ENCODE assay signal across 10 cellular contexts in the genomic region with DNA sequence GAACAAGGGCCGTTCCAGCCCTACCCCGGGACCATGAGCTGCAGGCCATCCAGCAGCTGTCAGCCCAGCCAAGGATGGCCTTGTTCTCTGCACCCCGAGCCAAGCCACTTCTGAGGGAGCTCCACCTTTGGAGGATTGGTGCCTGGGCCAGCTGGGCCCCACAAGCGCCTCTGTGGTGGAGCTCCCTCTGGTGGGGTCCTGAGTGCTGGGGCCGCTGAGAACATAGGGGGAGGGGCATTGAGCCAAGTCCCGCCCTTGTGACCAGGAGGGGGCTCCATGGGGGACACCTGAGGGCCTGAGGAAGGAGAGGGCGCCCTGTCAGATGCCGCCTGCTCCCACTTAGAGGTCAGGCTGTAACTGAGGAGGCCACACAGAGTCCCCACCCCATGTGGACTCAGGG. TPM values are rescaled to one million over a fixed set of nuclear protein-coding genes. Genes with fewer than 3 reads are reported as not detected.
A peak's percentile ranks its signal among the peaks of the same experiment; 100 is the strongest.
DNase-seq lines count a peak whose midpoint lies in the region; ATAC-seq and TF ChIP-seq lines count a peak whose summit lies in the region.
"Had no signal": no experiment of that assay in that cellular context is flagged by ENCODE, and none has a peak within 500 bp of the region (broad histone marks: within the 10 kb centered on the region; RNA-seq: fewer than 3 reads in every experiment).

No MANE protein-coding gene starts in this region.

- H3K4me3 ChIP-seq in IMR-90 (ENCODE audit: insufficient read depth, low read depth, low read length) (no peak overlapping the region), neuronal stem cell (ENCODE audit: low read length in 2 of 2) (peak overlapping the region in 1 of 2 donors; percentile 79)

- no peak overlapping the region for H2BK20ac ChIP-seq in IMR-90 (ENCODE audit: low read depth, low read length)

- peaks cover 9% of the 10 kb centered on the region for H4K20me1 ChIP-seq in IMR-90 (ENCODE audit: insufficient read depth, low read length)

- intact Hi-C loops in IMR-90 (cut with micrococcal nuclease) (no loop called here), Right ventricle myocardium superior (cut with DNase I) (no loop called here)

- peak overlapping the region; percentile 24 for H2AK9ac ChIP-seq in IMR-90 (replicated peaks; ENCODE audit: low read depth, low read length, poor library complexity)

- DNase-seq in NCI-H524 (lab: John Stamatoyannopoulos, UW) (peak; percentile 29 to 63), NCI-H524 treated with DMSO at 0.1 percent for 48 hours (lab: John Stamatoyannopoulos, UW) (no peak), IMR-90 (no peak), UCSD-AML1 (lab: John Stamatoyannopoulos, UW; ENCODE audit: unreplicated experiment) (peak; percentile 28), neuronal stem cell (ENCODE audit: low spot score) (no peak), Right ventricle myocardium superior (no peak), DMS114 treated with DMSO at 0.1 percent for 48 hours (lab: John Stamatoyannopoulos, UW; ENCODE audit: unreplicated experiment) (no peak)
- DNase-seq in activated CD8-positive, alpha-beta memory T cell treated with anti-CD3 and anti-CD28 coated beads, Interleukin-2, amount 50 U/mL, for 4 hours, result no peak
- DNase-seq: activated CD4-positive, alpha-beta T cell treated with anti-CD3 and anti-CD28 coated beads, Interleukin-2, amount 10 ng/mL, durations not matched to agents 7 days and 5 days; effector memory CD4-positive, alpha-beta T cell had no signal

- H3K14ac ChIP-seq in IMR-90 (replicated peaks; ENCODE audit: low read depth, low read length) (no peak overlapping the region), neuronal stem cell (ENCODE audit: low read length) (no peak overlapping the region)

- H3K27ac ChIP-seq in IMR-90 (ENCODE audit: insufficient read depth, low read length) (no peak overlapping the region), neuronal stem cell (replicated peaks; ENCODE audit: low read length) (no peak overlapping the region)

- no peaks in the 10 kb centered on the region for H3K36me3 ChIP-seq in IMR-90 (ENCODE audit: control insufficient read depth, insufficient read depth, low read length)
- no peaks in the 10 kb centered on the region for H3K36me3 ChIP-seq in neuronal stem cell (replicated peaks in 1 of 2; ENCODE audit: control insufficient read depth in 2 of 2, insufficient read depth in 2 of 2, low read length in 2 of 2)

- H3K9ac ChIP-seq in IMR-90 (ENCODE audit: low read depth, low read length), result no peak overlapping the region
- peak overlapping the region; percentile 55 for H3K9ac ChIP-seq in neuronal stem cell (ENCODE audit: low read depth, low read length, poor library complexity)

- H3K18ac ChIP-seq in IMR-90 (ENCODE audit: low read depth, low read length), result no peak overlapping the region
- peak overlapping the region; percentile 93 for H3K18ac ChIP-seq in neuronal stem cell (ENCODE audit: low read length)

- H2BK5ac ChIP-seq in IMR-90 (ENCODE audit: low read depth, low read length, poor library complexity, severe bottlenecking) (no peak overlapping the region), neuronal stem cell (ENCODE audit: low read length) (peak overlapping the region; percentile 56)

- H3K27me3 ChIP-seq in IMR-90 (ENCODE audit: control insufficient read depth, insufficient read depth, low read length) (peaks cover 68% of the 10 kb centered on the region), neuronal stem cell (ENCODE audit: control insufficient read depth in 3 of 3, insufficient read depth in 3 of 3, low read depth in 1 of 3, low read length in 3 of 3) (peaks cover 0 to 27% (median 15%) of the 10 kb centered on the region in 3 experiments)

- H3K4ac ChIP-seq in IMR-90 (ENCODE audit: low read depth, low read length) (no peak overlapping the region), neuronal stem cell (ENCODE audit: low read length) (no peak overlapping the region)

- H3K4me2 ChIP-seq in IMR-90 (ENCODE audit: low read depth, low read length) (no peak overlapping the region), neuronal stem cell (ENCODE audit: insufficient read depth, low read length, poor library complexity, severe bottlenecking) (no peak overlapping the region)

- CTCF ChIA-PET in IMR-90 (lab: Yijun Ruan, JAX), result no interaction called here

- no peak for TF ChIP-seq RAD21 in IMR-90 (IDR thresholded peaks at IDR 0.05; ENCODE audit: low read length)

- no peak overlapping the region for H2BK120ac ChIP-seq in IMR-90 (ENCODE audit: low read depth, low read length)
- H2BK120ac ChIP-seq in neuronal stem cell (ENCODE audit: low read depth, low read length), result peak overlapping the region; percentile 22

- POLR2A ChIA-PET in IMR-90 (lab: Charles Lee; ENCODE audit: unreplicated experiment), result no interaction called here

- H2AFZ ChIP-seq in IMR-90 (replicated peaks; ENCODE audit: low read length, poor library complexity) (no peak overlapping the region), neuronal stem cell (ENCODE audit: low read length) (no peak overlapping the region)

- H4K8ac ChIP-seq in IMR-90 (ENCODE audit: low read depth in 2 of 2, low read length in 2 of 2) (no peak overlapping the region), neuronal stem cell (ENCODE audit: low read depth, low read length) (no peak overlapping the region)

- no peak overlapping the region for H2BK15ac ChIP-seq in IMR-90 (ENCODE audit: low read depth, low read length)
- peak overlapping the region; percentile 93 for H2BK15ac ChIP-seq in neuronal stem cell (ENCODE audit: low read length)

- H4K91ac ChIP-seq in IMR-90 (ENCODE audit: insufficient read depth, low read depth, low read length) (no peak overlapping the region), neuronal stem cell (ENCODE audit: low read depth, low read length, poor library complexity) (no peak overlapping the region)

- 80% methylated on average over 1 of the region's 8 CpGs; no CpG with 5 or more reads in 1 of the 2 experiments for WGBS in IMR-90 (ENCODE audit: extremely low coverage in 2 of 2, insufficient read length in 1 of 2), 2 experiments
- WGBS in neuronal stem cell (ENCODE audit: extremely low coverage in 2 of 2, insufficient read length in 2 of 2, insufficient replicate concordance in 1 of 2), 2 donors, result no CpG with 5 or more reads among the region's 8 CpGs

- H3K79me1 ChIP-seq in IMR-90 (ENCODE audit: low read depth in 1 of 2, low read length in 2 of 2), result no peaks in the 10 kb centered on the region
- peaks cover 7% of the 10 kb centered on the region for H3K79me1 ChIP-seq in neuronal stem cell (ENCODE audit: low read depth, low read length)

- ATAC-seq in IMR-90 (ENCODE audit: low read depth) (no peak), Right ventricle myocardium superior (ENCODE audit: poor library complexity) (no peak)

- 0 out of 2 replicates have a peak, but pooled peaks have one; percentile 4 for TF ChIP-seq CTCF in IMR-90 (conservative IDR thresholded peaks at IDR 0.05; ENCODE audit: low read depth, low read length)

- H3K4me1 ChIP-seq in IMR-90 (ENCODE audit: control insufficient read depth, insufficient read depth, low read length), result no peaks in the 10 kb centered on the region
- H3K4me1 ChIP-seq in neuronal stem cell (ENCODE audit: control insufficient read depth in 2 of 2, insufficient read depth in 1 of 2, low read depth in 1 of 2, low read length in 2 of 2), result peaks cover 36 to 38% of the 10 kb centered on the region in 2 donors

- dilution Hi-C loops in IMR-90 (cut with HindIII; ENCODE audit: low sequenced_read_pairs, unreplicated experiment), result no loop called here

- H2AK5ac ChIP-seq in IMR-90 (ENCODE audit: low read depth, low read length), result no peak overlapping the region
- H2AK5ac ChIP-seq in neuronal stem cell (ENCODE audit: low read depth, low read length), result peak overlapping the region; percentile 94

- H2BK12ac ChIP-seq in neuronal stem cell (ENCODE audit: low read length), result peak overlapping the region; percentile 77

- no peak for TF ChIP-seq POLR2A in IMR-90 (IDR thresholded peaks at IDR 0.05; ENCODE audit: low read depth, low read length)

- H4K5ac ChIP-seq in IMR-90 (ENCODE audit: low read depth, low read length), result no peak overlapping the region

- no peak overlapping the region for H3K56ac ChIP-seq in IMR-90 (ENCODE audit: extremely low read depth, insufficient read depth, low read length)

- H3K9me3 ChIP-seq in IMR-90 (ENCODE audit: control insufficient read depth, insufficient read depth, low read length), result no peaks in the 10 kb centered on the region
- no peaks in the 10 kb centered on the region for H3K9me3 ChIP-seq in neuronal stem cell (replicated peaks in 1 of 2; ENCODE audit: control insufficient read depth in 2 of 2, insufficient read depth in 1 of 2, low read depth in 1 of 2, low read length in 2 of 2)

- in situ Hi-C loops in IMR-90 (cut with MboI; ENCODE audit: low sequenced_read_pairs), result no loop called here

- BruUV-seq in IMR-90 (replicated peaks; lab: Mats Ljungman, UMichigan), result no TSS peak

- H3K9me1 ChIP-seq in IMR-90 (ENCODE audit: insufficient read depth, low read length), result no peaks in the 10 kb centered on the region

- H3K23ac ChIP-seq in IMR-90 (ENCODE audit: low read depth, low read length) (no peak overlapping the region), neuronal stem cell (ENCODE audit: low read depth, low read length, poor library complexity) (no peak overlapping the region)

TF ChIP-seq in IMR-90, 13 proteins besides CTCF, POLR2A, EP300 and RAD21 (continues in another document):
- TF ChIP-seq MAZ (IDR thresholded peaks at IDR 0.05; ENCODE audit: borderline replicate concordance, low read depth, low read length) (no peak), RCOR1 (IDR thresholded peaks at IDR 0.05; ENCODE audit: insufficient replicate concordance, low read length) (no peak), NFE2L2 (IDR thresholded peaks at IDR 0.05; ENCODE audit: low read depth, low read length) (no peak), FOS (IDR thresholded peaks at IDR 0.05; ENCODE audit: low read depth, low read length) (no peak), MXI1 (IDR thresholded peaks at IDR 0.05; ENCODE audit: borderline replicate concordance, low read depth, low read length) (no peak), CHD1 (IDR thresholded peaks at IDR 0.05; ENCODE audit: low read depth, low read length) (no peak), SMC3 (IDR thresholded peaks at IDR 0.05; ENCODE audit: low read depth, low read length) (no peak), BHLHE40 (IDR thresholded peaks at IDR 0.05; ENCODE audit: low read depth, low read length) (no peak), RFX5 (IDR thresholded peaks at IDR 0.05; ENCODE audit: low read depth, low read length) (no peak), MAFK (IDR thresholded peaks at IDR 0.05; ENCODE audit: low read depth, low read length) (no peak)

RNA-seq across cellular contexts. Expression of a gene that starts 43.2 kb away (rescaled TPM):
- total RNA-seq in IMR-90 (2012; rRNA removed) (10.9 and 13.9 TPM in 2 replicates), Right ventricle myocardium superior (21.1 TPM)
- polyA plus RNA-seq in IMR-90 (2012; rRNA removed), result 21.3 and 22.6 TPM in 2 replicates
- 11.8 and 17.6 TPM in 2 replicates for polyA plus RNA-seq in IMR-90 (2012; cell fraction: cytosol; rRNA removed)
- 28.4 and 31.6 TPM in 2 replicates for polyA plus RNA-seq in IMR-90 (2012; cell fraction: nucleus; rRNA removed; ENCODE audit: low replicate concordance)
- 33.5 TPM for polyA plus RNA-seq in neuronal stem cell (2013, experiment 1 of 2)
- 33.7 TPM for polyA plus RNA-seq in neuronal stem cell (2013, experiment 2 of 2)

Comparison
In these comparisons a context has a peak if more than half of its experiments do, and no peak if none do; other contexts are left out.
1. DNase-seq: peak in NCI-H524 (2 of 2) and UCSD-AML1 (single experiment); none in NCI-H524 treated with DMSO at 0.1 percent for 48 hours (single experiment), IMR-90 (single experiment), neuronal stem cell (single experiment), Right ventricle myocardium superior (single experiment), activated CD8-positive, alpha-beta memory T cell treated with anti-CD3 and anti-CD28 coated beads, Interleukin-2, amount 50 U/mL, for 4 hours (single experiment) and DMS114 treated with DMSO at 0.1 percent for 48 hours (single experiment).